Comparison of ENCODE assay signal across 11 cellular contexts in genomic region chr19:21587117-21587461, GRCh38.
DNase-seq lines count a peak whose midpoint lies in the region; ATAC-seq and TF ChIP-seq lines count a peak whose summit lies in the region.
"Had no signal": no experiment of that assay in that cellular context is flagged by ENCODE, and none has a peak within 500 bp of the region (broad histone marks: within the 10 kb centered on the region; RNA-seq: fewer than 3 reads in every experiment).

No MANE protein-coding gene starts in this region.

- H3K36me3 ChIP-seq in Karpas-422 (ENCODE audit: insufficient read depth, low read length) = no peaks in the 10 kb centered on the region
- H3K36me3 ChIP-seq: HAP-1 had no signal

- no peaks in the 10 kb centered on the region for H3K79me2 ChIP-seq in Karpas-422 (ENCODE audit: low read length)

- H3K27me3 ChIP-seq in Karpas-422 (ENCODE audit: low read length) = no peaks in the 10 kb centered on the region

- peak; percentile 74 for TF ChIP-seq POLR2A in erythroblast (IDR thresholded peaks at IDR 0.05; ENCODE audit: low read length)

- H3K4me1 ChIP-seq in Karpas-422 (ENCODE audit: low read length) = peaks cover 3% of the 10 kb centered on the region; the same call in 1 of the 2 replicates
- H3K4me1 ChIP-seq: HAP-1 had no signal

- H3K4me2 ChIP-seq in Karpas-422 (ENCODE audit: low read depth, low read length, poor library complexity, severe bottlenecking) = no peak overlapping the region

- no peaks in the 10 kb centered on the region for H3K9me2 ChIP-seq in Karpas-422 (replicated peaks; ENCODE audit: insufficient read depth, low read length)

- peaks cover 7% of the 10 kb centered on the region for H3K9me3 Mint-ChIP-seq in activated T-cell treated with anti-CD3 and anti-CD28 coated beads, Interleukin-2, amount 50 U/mL, for 24 hours
- H3K9me3 Mint-ChIP-seq in naive thymus-derived CD8-positive, alpha-beta T cell = peaks cover 0 to 57% (median 0%) of the 10 kb centered on the region in 9 donors
- H3K9me3 Mint-ChIP-seq in type B pancreatic cell = no peaks in the 10 kb centered on the region

- no peak for DNase-seq in activated T-cell treated with anti-CD3 and anti-CD28 coated beads, Interleukin-2, amount 50 U/mL, for 24 hours
- DNase-seq in activated T-cell treated with anti-CD3 and anti-CD28 coated beads, Interleukin-2, amount 50 U/mL, for 48 hours = no peak
- DNase-seq in erythroblast (lab: John Stamatoyannopoulos, UW) = peak in 1 of 2 experiments; percentile 29
- no peak for DNase-seq in naive thymus-derived CD8-positive, alpha-beta T cell
- no peak for DNase-seq in type B pancreatic cell (ENCODE audit: extremely low spot score, unreplicated experiment)
- DNase-seq in Karpas-422 = no peak
- DNase-seq in 8988T = no peak
- DNase-seq: ACHN, NCI-H2171 had no signal

- H4K20me1 ChIP-seq in Karpas-422 (ENCODE audit: insufficient read depth, low read depth, low read length) = no peaks in the 10 kb centered on the region

- H3K27ac ChIP-seq in Karpas-422 (ENCODE audit: low read length) = no peak overlapping the region

- no peak for TF ChIP-seq CTCF in type B pancreatic cell (conservative IDR thresholded peaks at IDR 0.05)

- H3K4me3 ChIP-seq in Karpas-422 (ENCODE audit: low read length) = no peak overlapping the region
- H3K4me3 ChIP-seq: HAP-1 had no signal

- no peak overlapping the region for H3K9ac ChIP-seq in Karpas-422 (ENCODE audit: low read length)

- peak in 1 of 2 donors; percentile 27 for ATAC-seq in naive thymus-derived CD8-positive, alpha-beta T cell
- no peak for ATAC-seq in HG02884 (IDR thresholded peaks at IDR 0.05; ENCODE audit: unreplicated experiment)

- H3K27ac Mint-ChIP-seq in activated T-cell treated with anti-CD3 and anti-CD28 coated beads, Interleukin-2, amount 50 U/mL, for 24 hours = no peak overlapping the region
- peak overlapping the region in 8 of 10 donors; percentile 44 to 93 (median 86) for H3K27ac Mint-ChIP-seq in naive thymus-derived CD8-positive, alpha-beta T cell
- H3K27ac Mint-ChIP-seq in type B pancreatic cell = no peak overlapping the region

- peaks cover 16% of the 10 kb centered on the region for H3K27me3 Mint-ChIP-seq in activated T-cell treated with anti-CD3 and anti-CD28 coated beads, Interleukin-2, amount 50 U/mL, for 24 hours
- peaks cover 0 to 2% (median 0%) of the 10 kb centered on the region in 5 donors for H3K27me3 Mint-ChIP-seq in naive thymus-derived CD8-positive, alpha-beta T cell
- peaks cover 3% of the 10 kb centered on the region for H3K27me3 Mint-ChIP-seq in type B pancreatic cell

- H3K9me3 ChIP-seq in Karpas-422 (ENCODE audit: low read length) = no peaks in the 10 kb centered on the region
- H3K9me3 ChIP-seq: HAP-1 had no signal

- no peak overlapping the region for H2AFZ ChIP-seq in Karpas-422 (ENCODE audit: low read length)

- peak overlapping the region; percentile 61 for H3K4me3 Mint-ChIP-seq in activated T-cell treated with anti-CD3 and anti-CD28 coated beads, Interleukin-2, amount 50 U/mL, for 24 hours
- peak overlapping the region in 9 of 10 donors; percentile 75 to 95 (median 89) for H3K4me3 Mint-ChIP-seq in naive thymus-derived CD8-positive, alpha-beta T cell
- H3K4me3 Mint-ChIP-seq in type B pancreatic cell = peak overlapping the region; percentile 85

- POLR2A ChIA-PET in naive thymus-derived CD8-positive, alpha-beta T cell (lab: Charles Lee) = interaction anchor here (0.8 to 4.7 kb wide), 3 partner anchors 17 to 82 kb away, joined by 3 to 39 read pairs (median 27); partner anchors contain the start of gene ZNF429

- peaks cover 5% of the 10 kb centered on the region for H3K36me3 Mint-ChIP-seq in activated T-cell treated with anti-CD3 and anti-CD28 coated beads, Interleukin-2, amount 50 U/mL, for 24 hours (ENCODE audit: low read depth)
- no peaks in the 10 kb centered on the region for H3K36me3 Mint-ChIP-seq in naive thymus-derived CD8-positive, alpha-beta T cell
- H3K36me3 Mint-ChIP-seq in type B pancreatic cell = no peaks in the 10 kb centered on the region

- H3K4me1 Mint-ChIP-seq in activated T-cell treated with anti-CD3 and anti-CD28 coated beads, Interleukin-2, amount 50 U/mL, for 24 hours (ENCODE audit: low read depth) = peaks cover 7% of the 10 kb centered on the region
- peaks cover 23 to 65% (median 28%) of the 10 kb centered on the region in 4 donors for H3K4me1 Mint-ChIP-seq in naive thymus-derived CD8-positive, alpha-beta T cell
- H3K4me1 Mint-ChIP-seq in type B pancreatic cell (ENCODE audit: unreplicated experiment) = no peaks in the 10 kb centered on the region

Comparison
In these comparisons a context has a peak if more than half of its experiments do, and no peak if none do; other contexts are left out.
1. H3K27ac Mint-ChIP-seq: peak in naive thymus-derived CD8-positive, alpha-beta T cell (8 of 10); none in activated T-cell treated with anti-CD3 and anti-CD28 coated beads, Interleukin-2, amount 50 U/mL, for 24 hours (single experiment) and type B pancreatic cell (single experiment).
2. Peak in every context shown above with its lines, with median percentiles within 50 percentile points of each other: H3K4me3 Mint-ChIP-seq.